Comparison of ENCODE assay signal across 16 cellular contexts in the genomic region with DNA sequence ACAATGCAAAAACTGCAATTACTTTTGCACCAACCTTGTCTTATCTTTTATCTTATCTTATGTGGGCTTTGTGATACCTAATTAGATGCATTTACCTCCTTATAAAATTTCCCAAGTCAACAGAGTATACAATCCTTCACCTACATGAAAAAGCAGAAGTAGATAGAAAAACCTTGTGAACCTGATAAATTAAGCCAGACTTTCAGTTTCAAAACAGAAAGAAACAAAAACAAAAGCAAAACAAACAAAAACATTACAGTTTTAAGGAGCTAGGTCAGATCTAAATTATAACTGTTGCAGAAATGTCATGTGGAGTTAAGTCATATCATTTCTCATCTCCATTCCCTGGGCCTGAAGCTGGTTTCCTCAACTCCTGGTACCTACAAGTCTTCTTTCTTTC. TPM values are rescaled to one million over a fixed set of nuclear protein-coding genes. Genes with fewer than 3 reads are reported as not detected.
DNase-seq lines count a peak whose midpoint lies in the region; ATAC-seq and TF ChIP-seq lines count a peak whose summit lies in the region.
"Had no signal": no experiment of that assay in that cellular context is flagged by ENCODE, and none has a peak within 500 bp of the region (broad histone marks: within the 10 kb centered on the region; RNA-seq: fewer than 3 reads in every experiment).

No MANE protein-coding gene starts in this region.

- POLR2A ChIA-PET in activated CD4-positive, alpha-beta memory T cell treated with anti-CD3 and anti-CD28 coated beads, Interleukin-2, amount 10 ng/mL, durations not matched to agents 7 days and 5 days (lab: Charles Lee), result no interaction called here

- intact Hi-C loops in sigmoid colon (cut with DNase I), result no loop called here

- no peaks in the 10 kb centered on the region for H3K36me3 ChIP-seq in sigmoid colon
- H3K36me3 ChIP-seq: neural progenitor cell, spleen had no signal

- no peaks in the 10 kb centered on the region for H3K4me1 Mint-ChIP-seq in activated CD4-positive, alpha-beta memory T cell treated with anti-CD3 and anti-CD28 coated beads, Interleukin-2, amount 10 ng/mL, durations not matched to agents 7 days and 5 days
- H3K4me1 Mint-ChIP-seq: neural progenitor cell had no signal

- no peaks in the 10 kb centered on the region for H3K27me3 ChIP-seq in sigmoid colon
- H3K27me3 ChIP-seq: neural progenitor cell, spleen had no signal

- H3K27ac ChIP-seq in sigmoid colon, result no peak overlapping the region
- H3K27ac ChIP-seq: neural progenitor cell, spleen had no signal

- H3K9me3 ChIP-seq in sigmoid colon, result no peaks in the 10 kb centered on the region
- H3K9me3 ChIP-seq: spleen had no signal

- H3K27ac Mint-ChIP-seq in activated CD4-positive, alpha-beta memory T cell treated with anti-CD3 and anti-CD28 coated beads, Interleukin-2, amount 10 ng/mL, durations not matched to agents 7 days and 5 days, result no peak overlapping the region
- H3K27ac Mint-ChIP-seq: endodermal cell, neural progenitor cell had no signal

- CTCF ChIA-PET in activated CD4-positive, alpha-beta memory T cell treated with anti-CD3 and anti-CD28 coated beads, Interleukin-2, amount 10 ng/mL, durations not matched to agents 7 days and 5 days (lab: Charles Lee), result no interaction called here

- no peak for TF ChIP-seq POLR2A in sigmoid colon (IDR thresholded peaks at IDR 0.05)

- H3K4me3 ChIP-seq in sigmoid colon, result no peak overlapping the region
- H3K4me3 ChIP-seq: neural progenitor cell, spleen had no signal

- no peaks in the 10 kb centered on the region for H3K9me3 Mint-ChIP-seq in activated CD4-positive, alpha-beta memory T cell treated with anti-CD3 and anti-CD28 coated beads, Interleukin-2, amount 10 ng/mL, durations not matched to agents 7 days and 5 days
- H3K9me3 Mint-ChIP-seq: activated T-cell treated with anti-CD3 and anti-CD28 coated beads, Interleukin-2, amount 50 U/mL, for 4 hours had no signal

- DNase-seq in epidermal melanocyte (ENCODE audit: insufficient read length, low spot score) (no peak), sigmoid colon (no peak), NCI-H1436 treated with DMSO at 0.1 percent for 48 hours (lab: John Stamatoyannopoulos, UW) (no peak)
- no peak for DNase-seq in activated CD4-positive, alpha-beta memory T cell treated with anti-CD3 and anti-CD28 coated beads, Interleukin-2, amount 10 ng/mL, durations not matched to agents 7 days and 5 days
- DNase-seq: activated T-cell treated with anti-CD3 and anti-CD28 coated beads, Interleukin-2, amount 50 U/mL, for 4 hours; C1 segment of cervical spinal cord; endodermal cell; head of caudate nucleus; left ventricle myocardium superior; NCI-H446 treated with DMSO at 0.1 percent for 48 hours; spleen had no signal

- H3K4me3 Mint-ChIP-seq in activated CD4-positive, alpha-beta memory T cell treated with anti-CD3 and anti-CD28 coated beads, Interleukin-2, amount 10 ng/mL, durations not matched to agents 7 days and 5 days, result no peak overlapping the region
- H3K4me3 Mint-ChIP-seq: activated T-cell treated with anti-CD3 and anti-CD28 coated beads, Interleukin-2, amount 50 U/mL, for 4 hours; endodermal cell; neural progenitor cell had no signal

- H3K27me3 Mint-ChIP-seq in activated CD4-positive, alpha-beta memory T cell treated with anti-CD3 and anti-CD28 coated beads, Interleukin-2, amount 10 ng/mL, durations not matched to agents 7 days and 5 days, result no peaks in the 10 kb centered on the region

- no peak for TF ChIP-seq EP300 in sigmoid colon (IDR thresholded peaks at IDR 0.05)

- H3K4me1 ChIP-seq in sigmoid colon, result no peaks in the 10 kb centered on the region
- H3K4me1 ChIP-seq: neural progenitor cell, spleen had no signal

- ATAC-seq in GM18867 (IDR thresholded peaks at IDR 0.05; ENCODE audit: unreplicated experiment), result peak; percentile 98
- peak; percentile 94 for ATAC-seq in GM21447 (IDR thresholded peaks at IDR 0.05; ENCODE audit: unreplicated experiment)
- ATAC-seq in HG02981 (IDR thresholded peaks at IDR 0.05; ENCODE audit: unreplicated experiment), result peak; percentile 95
- peak; percentile 88 for ATAC-seq in HG03571 (IDR thresholded peaks at IDR 0.05; ENCODE audit: unreplicated experiment)
- ATAC-seq: activated T-cell treated with anti-CD3 and anti-CD28 coated beads, Interleukin-2, amount 50 U/mL, for 4 hours; left ventricle myocardium superior had no signal

- TF ChIP-seq CTCF in sigmoid colon (IDR thresholded peaks at IDR 0.05), result no peak

- H3K36me3 Mint-ChIP-seq in activated CD4-positive, alpha-beta memory T cell treated with anti-CD3 and anti-CD28 coated beads, Interleukin-2, amount 10 ng/mL, durations not matched to agents 7 days and 5 days (ENCODE audit: low read depth), result no peaks in the 10 kb centered on the region
- H3K36me3 Mint-ChIP-seq: neural progenitor cell had no signal

RNA-seq across cellular contexts. Expression of a gene that starts 24.9 kb away (rescaled TPM):
- total RNA-seq in sigmoid colon, result 1 to 10 TPM; 2.2 to 4.3 (median 3.5) TPM
- polyA plus RNA-seq in sigmoid colon, result under 1 TPM; 0.45 to 0.60 (median 0.46) TPM
- total RNA-seq in activated CD4-positive, alpha-beta memory T cell treated with anti-CD3 and anti-CD28 coated beads, Interleukin-2, amount 10 ng/mL, durations not matched to agents 7 days and 5 days, result not detected
